8 cellular contexts compared by ENCODE assay signal in the genomic region with DNA sequence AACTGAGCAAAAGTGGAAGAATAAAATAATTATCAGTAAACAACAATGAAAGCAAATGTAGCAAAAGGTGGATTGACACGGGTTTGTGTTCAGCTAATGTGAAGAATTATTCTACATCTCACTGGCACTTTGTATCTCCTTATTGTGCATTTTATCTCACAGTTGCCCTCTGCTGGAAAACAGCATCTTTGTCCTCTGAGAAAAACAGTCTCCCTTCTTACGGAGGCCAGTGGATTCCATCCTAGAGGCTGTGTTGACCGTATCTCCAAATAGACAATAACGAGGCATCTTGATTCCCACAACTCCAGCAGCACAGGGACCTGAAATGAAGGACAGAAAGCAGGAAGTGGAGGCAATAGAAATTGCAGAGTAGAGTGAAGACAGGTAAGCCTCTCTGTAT. TPM values are rescaled to one million over a fixed set of nuclear protein-coding genes. Genes with fewer than 3 reads are reported as not detected.
DNase-seq lines count a peak whose midpoint lies in the region; ATAC-seq and TF ChIP-seq lines count a peak whose summit lies in the region.

No MANE protein-coding gene starts in this region.

- H3K4me3 ChIP-seq in lung: no peak overlapping the region

- peaks cover 0 to 2% of the 10 kb centered on the region in 2 donors for H3K4me1 ChIP-seq in lung (ENCODE audit: control insufficient read depth in 2 of 2, insufficient read depth in 2 of 2, low read length in 2 of 2)

- peak; percentile 18 for TF ChIP-seq CTCF in lung (IDR thresholded peaks at IDR 0.05; ENCODE audit: control extremely low read depth, extremely low read depth)

- DNase-seq in CD1c-positive myeloid dendritic cell (ENCODE audit: extremely low spot score): peak; percentile 17
- peak; percentile 50 for DNase-seq in HT-29 (ENCODE audit: low spot score)
- DNase-seq in astrocyte of the hippocampus (ENCODE audit: low read depth, low spot score): peak; percentile 36
- no peak for DNase-seq in lung (ENCODE audit: low spot score)
- no peak for DNase-seq in SHP77 treated with DMSO at 0.1 percent for 48 hours (lab: John Stamatoyannopoulos, UW)
- DNase-seq in NCI-H1436 treated with DMSO at 0.1 percent for 48 hours (lab: John Stamatoyannopoulos, UW): no peak

- no peaks in the 10 kb centered on the region for H3K27me3 ChIP-seq in lung (ENCODE audit: control insufficient read depth, insufficient read depth)

- WGBS in lung, 2 donors: 46 to 56% methylated on average over 4 of the region's 4 CpGs

- no peak overlapping the region for H3K27ac ChIP-seq in lung (ENCODE audit: low read depth in 1 of 2, low read length in 1 of 2)

- H3K9me3 ChIP-seq in lung (ENCODE audit: control insufficient read depth in 2 of 2, insufficient read depth in 1 of 2, low read length in 1 of 2): no peaks in the 10 kb centered on the region

- H3K36me3 ChIP-seq in lung (ENCODE audit: control insufficient read depth in 2 of 2, insufficient read depth in 2 of 2, low read length in 2 of 2): no peaks in the 10 kb centered on the region

- no peak for ATAC-seq in lung (ENCODE audit: insufficient read depth, low FRiP score)
- ATAC-seq in HG02938 (IDR thresholded peaks at IDR 0.05; ENCODE audit: unreplicated experiment): no peak
- no peak for ATAC-seq in HG03520 (IDR thresholded peaks at IDR 0.05; ENCODE audit: unreplicated experiment)

RNA-seq across cellular contexts. Expression of a gene that starts 51.3 kb away (rescaled TPM):
- 6.1 and 6.9 TPM in 2 replicates for total RNA-seq in HT-29 (2014; rRNA removed; shearing (Covaris generic))
- 10 to 100 TPM; 21.2 to 30.5 TPM for total RNA-seq in lung
- polyA plus RNA-seq in lung: 10 to 100 TPM in 1 of 2 donors, 1 to 10 TPM in 1; 9.5 to 40.9 TPM

Comparison
In these comparisons a context has a peak if more than half of its experiments do, and no peak if none do; other contexts are left out.
1. DNase-seq: peak in CD1c-positive myeloid dendritic cell (single experiment), HT-29 (single experiment) and astrocyte of the hippocampus (single experiment); none in lung (single experiment), SHP77 treated with DMSO at 0.1 percent for 48 hours (single experiment) and NCI-H1436 treated with DMSO at 0.1 percent for 48 hours (single experiment).